Comparison of ENCODE assay signal across 28 cellular contexts in the genomic region with DNA sequence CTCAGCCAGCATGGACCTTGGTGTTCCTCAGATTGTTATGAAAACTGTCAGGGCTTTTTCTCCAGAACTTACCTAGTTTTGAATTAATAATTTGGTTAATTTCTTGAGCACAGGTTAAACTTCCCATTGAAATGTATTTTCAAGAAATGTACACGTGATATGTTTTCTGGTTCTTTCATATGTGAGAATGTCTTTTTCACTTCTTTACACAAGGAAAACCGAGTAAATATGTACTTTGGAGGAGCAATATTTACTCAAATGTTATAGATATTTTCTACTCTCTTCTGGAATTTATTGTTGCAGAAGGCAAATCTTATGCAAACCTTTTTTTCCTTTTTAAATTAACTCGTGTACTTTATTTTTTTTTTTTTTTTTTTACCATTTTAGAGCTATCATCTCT.
"Had no signal": no experiment of that assay in that cellular context is flagged by ENCODE, and none has a peak within 500 bp of the region (broad histone marks: within the 10 kb centered on the region; RNA-seq: fewer than 3 reads in every experiment).

No MANE protein-coding gene starts in this region.

- ATAC-seq: activated T-cell treated with anti-CD3 and anti-CD28 coated beads, Interleukin-2, amount 50 U/mL, for 72 hours; effector memory CD8-positive, alpha-beta T cell; foreskin keratinocyte; gastrocnemius medialis; heart left ventricle; WTC11 had no signal

- H3K4me1 ChIP-seq: esophagus muscularis mucosa, foreskin keratinocyte, gastrocnemius medialis had no signal

- H3K27ac ChIP-seq: brain microvascular endothelial cell, coronary artery, esophagus muscularis mucosa, foreskin keratinocyte, gastrocnemius medialis, heart left ventricle, VCaP had no signal

- H3K4me3 ChIP-seq: coronary artery, esophagus muscularis mucosa, gastrocnemius medialis, heart left ventricle had no signal

- FAIRE-seq: astrocyte, bronchial epithelial cell, TTC549 had no signal

- H3K27me3 ChIP-seq: brain microvascular endothelial cell, esophagus muscularis mucosa, foreskin keratinocyte, gastrocnemius medialis, heart left ventricle had no signal

- DNase-seq: activated CD4-positive, alpha-beta memory T cell treated with anti-CD3 and anti-CD28 coated beads for 36 hours; activated CD4-positive, alpha-beta T cell treated with anti-CD3 and anti-CD28 coated beads for 1 hour; activated CD4-positive, alpha-beta T cell treated with anti-CD3 and anti-CD28 coated beads for 4 hours; activated CD8-positive, alpha-beta memory T cell treated with anti-CD3 and anti-CD28 coated beads, Interleukin-2, amount 50 U/mL, for 48 hours; activated gamma-delta T cell; activated naive CD4-positive, alpha-beta T cell treated with anti-CD3 and anti-CD28 coated beads, Interleukin-2, amount 50 U/mL, for 16 hours; activated naive CD4-positive, alpha-beta T cell treated with Interleukin-2 at 50 U/mL for 16 hours; activated T-cell treated with anti-CD3 and anti-CD28 coated beads for 4 hours; activated T-cell treated with anti-CD3 and anti-CD28 coated beads, Interleukin-2, amount 50 U/mL, for 24 hours; activated T-cell treated with anti-CD3 and anti-CD28 coated beads, Interleukin-2, amount 50 U/mL, for 72 hours; amniotic stem cell; anterior cingulate cortex; brain microvascular endothelial cell; effector CD4-positive, alpha-beta T cell; effector memory CD8-positive, alpha-beta T cell; erythroblast; foreskin keratinocyte; gastrocnemius medialis; glutamatergic neuron; heart left ventricle; T-helper 2 cell had no signal

- H3K36me3 ChIP-seq: brain microvascular endothelial cell, esophagus muscularis mucosa, gastrocnemius medialis, heart left ventricle had no signal

- H3K9me3 ChIP-seq: gastrocnemius medialis had no signal
